In the genomic region with DNA sequence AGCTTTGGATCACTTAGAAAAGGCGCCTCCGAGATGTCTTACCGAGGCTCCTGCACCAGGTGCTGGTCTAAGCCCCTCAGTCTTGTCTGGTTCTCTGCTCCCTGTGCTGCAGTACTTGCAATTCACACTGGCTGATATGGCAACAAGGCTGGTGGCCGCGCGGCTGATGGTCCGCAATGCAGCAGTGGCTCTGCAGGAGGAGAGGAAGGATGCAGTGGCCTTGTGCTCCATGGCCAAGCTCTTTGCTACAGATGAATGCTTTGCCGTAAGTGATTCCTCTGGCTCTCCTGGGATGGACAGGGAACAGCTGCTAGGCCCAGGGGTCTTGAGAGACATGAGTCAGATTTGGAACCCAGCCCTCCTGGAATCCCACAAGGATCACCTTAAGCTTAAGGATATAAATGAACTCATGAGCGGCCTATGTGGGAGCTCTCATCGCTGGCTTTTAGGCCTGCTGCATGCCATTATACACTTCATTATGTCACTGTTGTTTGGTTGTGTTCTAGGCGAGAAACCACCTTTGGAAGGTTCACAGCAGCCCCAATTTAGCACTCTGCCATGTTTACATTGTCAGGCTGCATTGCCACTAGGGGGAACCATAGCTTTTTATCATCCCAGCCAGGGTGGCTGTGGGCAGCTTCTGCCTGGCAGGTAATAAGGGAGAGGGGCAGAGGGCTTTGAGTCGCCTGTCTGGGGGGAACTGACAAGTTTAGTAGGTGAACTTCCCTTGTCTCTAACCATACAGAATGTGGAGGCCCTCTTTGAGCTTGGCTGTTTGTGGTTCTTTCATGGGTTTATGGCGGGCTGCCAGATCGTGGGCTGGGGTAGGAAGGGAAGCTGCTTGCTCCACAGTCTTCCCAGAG, we compare ENCODE assay signal across 8 cellular contexts. TPM values are rescaled to one million over a fixed set of nuclear protein-coding genes. Genes with fewer than 3 reads are reported as not detected.
DNase-seq lines count a peak whose midpoint lies in the region; ATAC-seq and TF ChIP-seq lines count a peak whose summit lies in the region.

No MANE protein-coding gene starts in this region.

- ATAC-seq in HG03039 (IDR thresholded peaks at IDR 0.05; ENCODE audit: unreplicated experiment) (no peak), GM18517 (IDR thresholded peaks at IDR 0.05; ENCODE audit: unreplicated experiment) (no peak), GM18498 (IDR thresholded peaks at IDR 0.05; ENCODE audit: unreplicated experiment) (no peak)

- H4K20me1 ChIP-seq in OCI-LY1 (ENCODE audit: insufficient read depth, low read length) (no peaks in the 10 kb centered on the region), osteoblast (ENCODE audit: insufficient read depth, low read length) (no peaks in the 10 kb centered on the region)

- no peaks in the 10 kb centered on the region for H3K9me3 Mint-ChIP-seq in brain

- peak; percentile 16 for DNase-seq in AG10803 (ENCODE audit: low read depth)
- peak; percentile 41 for DNase-seq in ELF-1 (ENCODE audit: low read depth, low spot score)
- DNase-seq in osteoblast (ENCODE audit: insufficient read length, low spot score, missing footprints), result peak; percentile 89

- no peaks in the 10 kb centered on the region for H3K27me3 ChIP-seq in OCI-LY1 (ENCODE audit: insufficient read depth, low read length)
- no peaks in the 10 kb centered on the region for H3K27me3 ChIP-seq in osteoblast (ENCODE audit: insufficient read depth, low read length)

- TF ChIP-seq CTCF in AG10803 (conservative IDR thresholded peaks at IDR 0.05; ENCODE audit: low read length) (peak; percentile 60), OCI-LY1 (IDR thresholded peaks at IDR 0.05; ENCODE audit: low read length) (peak; percentile 52), brain (conservative IDR thresholded peaks at IDR 0.05) (peak; percentile 27 to 62), osteoblast (IDR thresholded peaks at IDR 0.05; ENCODE audit: extremely low read depth, low read depth, low read length) (peak; percentile 62)

- H3K36me3 ChIP-seq in OCI-LY1 (ENCODE audit: insufficient read depth, low read length), result peaks cover 20% of the 10 kb centered on the region; the same call in 1 of the 2 replicates
- H3K36me3 ChIP-seq in osteoblast (ENCODE audit: insufficient read depth, low read length), result peaks cover 38% of the 10 kb centered on the region

- H3K79me2 ChIP-seq in OCI-LY1 (ENCODE audit: insufficient read depth, low read length) (no peaks in the 10 kb centered on the region), osteoblast (ENCODE audit: insufficient read depth, low read length) (no peaks in the 10 kb centered on the region)

- no peaks in the 10 kb centered on the region for H3K4me1 Mint-ChIP-seq in brain

- H3F3A ChIP-seq in OCI-LY1 (ENCODE audit: insufficient read depth, low read length), result no peaks in the 10 kb centered on the region

- H3K4me2 ChIP-seq in OCI-LY1 (ENCODE audit: low read length) (no peak overlapping the region), osteoblast (ENCODE audit: insufficient read depth, low read length) (no peak overlapping the region)

- H3K27ac Mint-ChIP-seq in brain, result no peak overlapping the region

- H3K4me1 ChIP-seq in OCI-LY1 (ENCODE audit: insufficient read depth, low read length, severe bottlenecking), result no peaks in the 10 kb centered on the region
- H3K4me1 ChIP-seq in osteoblast (ENCODE audit: insufficient read depth, low read length), result peaks cover 7% of the 10 kb centered on the region

- H2AFZ ChIP-seq in OCI-LY1 (ENCODE audit: low read length) (no peak overlapping the region), osteoblast (ENCODE audit: low read length) (no peak overlapping the region)

- no peaks in the 10 kb centered on the region for H3K9me3 ChIP-seq in OCI-LY1 (ENCODE audit: low read length)
- no peaks in the 10 kb centered on the region for H3K9me3 ChIP-seq in osteoblast (ENCODE audit: low read depth, low read length)

- no peaks in the 10 kb centered on the region for H3K27me3 Mint-ChIP-seq in brain

- H3K4me3 ChIP-seq in AG10803 (ENCODE audit: low read length) (no peak overlapping the region), OCI-LY1 (ENCODE audit: low read depth, low read length, poor library complexity, severe bottlenecking) (no peak overlapping the region), osteoblast (ENCODE audit: insufficient read depth, low read length) (no peak overlapping the region)

- H3K9me2 ChIP-seq in OCI-LY1 (ENCODE audit: low read depth, low read length), result no peaks in the 10 kb centered on the region

- H3K27ac ChIP-seq in OCI-LY1 (ENCODE audit: low read depth, low read length, poor library complexity, severe bottlenecking) (no peak overlapping the region), osteoblast (ENCODE audit: low read depth, low read length) (no peak overlapping the region)

- no peak overlapping the region for H3K9ac ChIP-seq in OCI-LY1 (ENCODE audit: low read length)

- peaks cover 18% of the 10 kb centered on the region for H3K36me3 Mint-ChIP-seq in brain

- no peak overlapping the region for H3K4me3 Mint-ChIP-seq in brain

RNA-seq across cellular contexts. Expression of gene ACAD8, which starts 8.5 kb away (rescaled TPM):
- 16.6 TPM for polyA plus RNA-seq in brain (ENCODE audit: insufficient read depth, low read depth, low replicate concordance)
- 17.7 and 21.5 TPM in 2 replicates for total RNA-seq in osteoblast

RNA-seq across cellular contexts. Expression of gene THYN1, which starts 8.7 kb away (rescaled TPM):
- polyA plus RNA-seq in brain (ENCODE audit: insufficient read depth, low read depth, low replicate concordance), result 97.6 TPM
- total RNA-seq in osteoblast, result 36.2 and 42.0 TPM in 2 replicates

RNA-seq across cellular contexts. Expression of gene GLB1L3, which starts 14.3 kb away (rescaled TPM):
- 8.0 TPM for polyA plus RNA-seq in brain (ENCODE audit: insufficient read depth, low read depth, low replicate concordance)
- not detected in 2 replicates for total RNA-seq in osteoblast

RNA-seq across cellular contexts. Expression of gene VPS26B, which starts 37.4 kb away (rescaled TPM):
- 102 TPM for polyA plus RNA-seq in brain (ENCODE audit: insufficient read depth, low read depth, low replicate concordance)
- total RNA-seq in osteoblast, result 51.3 and 54.3 TPM in 2 replicates

RNA-seq across cellular contexts. Expression of gene NCAPD3, which starts 38.1 kb away (rescaled TPM):
- 44.1 TPM for polyA plus RNA-seq in brain (ENCODE audit: insufficient read depth, low read depth, low replicate concordance)
- total RNA-seq in osteoblast, result 9.4 and 12.7 TPM in 2 replicates

Comparison
In these comparisons a context has a peak if more than half of its experiments do, and no peak if none do; other contexts are left out.
1. DNase-seq: peak in every context shown above with its lines; median percentile 89 in osteoblast; 41 in ELF-1; 16 in AG10803.